ENCODE assay signal across 25 cellular contexts in genomic region chr2:527581-527980, GRCh38.
"Had no signal": no experiment of that assay in that cellular context is flagged by ENCODE, and none has a peak within 500 bp of the region (broad histone marks: within the 10 kb centered on the region; RNA-seq: fewer than 3 reads in every experiment).

No MANE protein-coding gene starts in this region.

- H3K36me3 Mint-ChIP-seq: activated CD4-positive, alpha-beta memory T cell treated with anti-CD3 and anti-CD28 coated beads for 36 hours; activated naive CD8-positive, alpha-beta T cell treated with anti-CD3 and anti-CD28 coated beads for 36 hours had no signal

- H3K4me1 Mint-ChIP-seq: activated naive CD8-positive, alpha-beta T cell treated with anti-CD3 and anti-CD28 coated beads for 36 hours; naive thymus-derived CD4-positive, alpha-beta T cell had no signal

- H3K4me3 Mint-ChIP-seq: activated CD4-positive, alpha-beta memory T cell treated with anti-CD3 and anti-CD28 coated beads for 36 hours; activated naive CD4-positive, alpha-beta T cell treated with anti-CD3 and anti-CD28 coated beads for 36 hours; activated naive CD8-positive, alpha-beta T cell treated with anti-CD3 and anti-CD28 coated beads for 36 hours; activated T-helper 1 cell treated with anti-CD3 and anti-CD28 coated beads, Interleukin-12 subunit alpha, Interleukin-12 subunit beta, Interleukin-2, Interleukin-4 antibody, amounts not matched to agents 30 ng/mL and 10 ng/mL and 1 ng/mL, durations not matched to agents 14 hours and 24 hours and 36 hours; naive thymus-derived CD4-positive, alpha-beta T cell; neural crest cell had no signal

- ATAC-seq: activated CD4-positive, CD25-positive, alpha-beta regulatory T cell treated with anti-CD3 and anti-CD28 coated beads, Interleukin-2, amount 50 U/mL, for 24 hours; body of pancreas; gastroesophageal sphincter had no signal

- H3K4me1 ChIP-seq: adrenal gland, body of pancreas, gastroesophageal sphincter, right atrium auricular region, spleen, suprapubic skin, tibial artery, upper lobe of right lung had no signal

- H3K9me3 ChIP-seq: body of pancreas, suprapubic skin, tibial artery, upper lobe of right lung had no signal

- H3K4me2 ChIP-seq: hepatocyte had no signal

- H3K27ac ChIP-seq: adrenal gland, body of pancreas, gastroesophageal sphincter, hepatocyte, right atrium auricular region, spleen, suprapubic skin, tibial artery, upper lobe of right lung had no signal

- H3K79me2 ChIP-seq: hepatocyte had no signal

- H3K36me3 ChIP-seq: adrenal gland, gastroesophageal sphincter, right atrium auricular region, spleen, suprapubic skin, tibial artery, upper lobe of right lung had no signal

- H3K4me3 ChIP-seq: adrenal gland, body of pancreas, gastroesophageal sphincter, hepatocyte, right atrium auricular region, spleen, suprapubic skin, tibial artery, upper lobe of right lung had no signal

- H3K27me3 ChIP-seq: adrenal gland, body of pancreas, hepatocyte, right atrium auricular region, upper lobe of right lung had no signal

- H2AFZ ChIP-seq: hepatocyte had no signal

- DNase-seq: activated CD4-positive, alpha-beta memory T cell treated with anti-CD3 and anti-CD28 coated beads for 36 hours; activated CD4-positive, alpha-beta T cell treated with anti-CD3 and anti-CD28 coated beads for 48 hours; activated CD8-positive, alpha-beta memory T cell treated with anti-CD3 and anti-CD28 coated beads, Interleukin-2, amount 50 U/mL, for 4 hours; activated effector memory CD4-positive, alpha-beta T cell treated with anti-CD3 and anti-CD28 coated beads, Interleukin-2, amount 50 U/mL, for 16 hours; activated naive CD4-positive, alpha-beta T cell treated with anti-CD3 and anti-CD28 coated beads for 36 hours; activated naive CD8-positive, alpha-beta T cell treated with anti-CD3 and anti-CD28 coated beads for 36 hours; activated T-cell treated with anti-CD3 and anti-CD28 coated beads, Interleukin-2, amount 50 U/mL, for 1 hour; adrenal gland; aorta; body of pancreas; dermis blood vessel endothelial cell; effector CD4-positive, alpha-beta T cell; midbrain; naive thymus-derived CD4-positive, alpha-beta T cell; spleen; stimulated activated naive CD4-positive, alpha-beta T cell; tibial artery; upper lobe of right lung had no signal

- H3K27ac Mint-ChIP-seq: activated CD4-positive, alpha-beta memory T cell treated with anti-CD3 and anti-CD28 coated beads for 36 hours; activated naive CD4-positive, alpha-beta T cell treated with anti-CD3 and anti-CD28 coated beads for 36 hours; activated naive CD8-positive, alpha-beta T cell treated with anti-CD3 and anti-CD28 coated beads for 36 hours; activated T-helper 1 cell treated with anti-CD3 and anti-CD28 coated beads, Interleukin-12 subunit alpha, Interleukin-12 subunit beta, Interleukin-2, Interleukin-4 antibody, amounts not matched to agents 30 ng/mL and 10 ng/mL and 1 ng/mL, durations not matched to agents 14 hours and 24 hours and 36 hours; naive thymus-derived CD4-positive, alpha-beta T cell had no signal
